In the genomic region with DNA sequence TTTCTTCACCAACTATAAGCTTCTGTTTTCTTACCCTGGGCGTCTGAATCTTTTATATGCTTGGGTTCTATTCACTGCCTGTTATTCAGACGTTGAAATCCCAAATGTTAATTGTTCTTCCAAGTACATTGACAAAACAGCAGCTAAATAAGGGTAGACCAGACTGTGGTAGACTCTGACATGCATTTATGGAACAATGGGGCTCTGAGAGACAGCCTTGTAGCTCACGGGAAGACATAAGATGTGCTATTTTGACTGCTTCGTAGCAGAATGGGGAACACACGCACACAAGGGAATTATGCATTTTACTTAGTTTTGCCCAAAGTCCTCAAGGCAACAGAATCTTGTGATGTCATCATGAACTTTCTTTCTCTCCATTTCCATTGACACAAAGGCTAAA, we compare ENCODE assay signal across 21 cellular contexts.
DNase-seq lines count a peak whose midpoint lies in the region; ATAC-seq and TF ChIP-seq lines count a peak whose summit lies in the region.
"Had no signal": no experiment of that assay in that cellular context is flagged by ENCODE, and none has a peak within 500 bp of the region (broad histone marks: within the 10 kb centered on the region; RNA-seq: fewer than 3 reads in every experiment).

No MANE protein-coding gene starts in this region.

- H3K4me3 ChIP-seq in HEK293 (ENCODE audit: low read depth, low read length) = no peak overlapping the region
- H3K4me3 ChIP-seq in endodermal cell (ENCODE audit: low read length) = no peak overlapping the region
- H3K4me3 ChIP-seq in neural cell (ENCODE audit: low read length) = peak overlapping the region; percentile 2
- H3K4me3 ChIP-seq: BLaER1 treated with 17β-estradiol and CSF1 and Interleukin-3, amounts not matched to agents 10 nM and 100 nM; PC-9 had no signal

- H3K27ac ChIP-seq in HEK293 (ENCODE audit: extremely low read depth, low read depth, low read length) (no peak overlapping the region), endodermal cell (ENCODE audit: low read depth, low read length) (peak overlapping the region; percentile 75), neural cell (ENCODE audit: low read length) (peak overlapping the region; percentile 50)
- H3K27ac ChIP-seq: BLaER1 treated with 17β-estradiol and CSF1 and Interleukin-3, amounts not matched to agents 10 nM and 100 nM; PC-9 had no signal

- peak; percentile 81 for TF ChIP-seq EP300 in neural cell (conservative IDR thresholded peaks at IDR 0.05; ENCODE audit: poor library complexity, severe bottlenecking)

- H3K27me3 Mint-ChIP-seq in endodermal cell (ENCODE audit: insufficient read depth) = no peaks in the 10 kb centered on the region
- H3K27me3 Mint-ChIP-seq: CD4-positive, alpha-beta memory T cell had no signal

- POLR2A ChIA-PET in HEK293 (lab: Yijun Ruan, JAX) = no interaction called here

- TF ChIP-seq RAD21 in neural cell (conservative IDR thresholded peaks at IDR 0.05) = no peak

- H3K79me2 ChIP-seq in neural cell (replicated peaks; ENCODE audit: insufficient read depth, low read length) = no peaks in the 10 kb centered on the region

- H3K4me2 ChIP-seq in neural cell (ENCODE audit: low read length) = no peak overlapping the region
- H3K4me2 ChIP-seq: PC-9 had no signal

- WGBS in endodermal cell (ENCODE audit: insufficient coverage in 1 of 2, insufficient read length in 1 of 2), 2 experiments = 54 to 80% methylated on average over 5 of the region's 5 CpGs

- H3K27ac Mint-ChIP-seq in endodermal cell = no peak overlapping the region
- H3K27ac Mint-ChIP-seq: CD4-positive, alpha-beta memory T cell had no signal

- H4K20me1 ChIP-seq in neural cell (ENCODE audit: insufficient read depth) = no peaks in the 10 kb centered on the region
- H4K20me1 ChIP-seq: BLaER1 treated with 17β-estradiol and CSF1 and Interleukin-3, amounts not matched to agents 10 nM and 100 nM had no signal

- H2AFZ ChIP-seq in neural cell (ENCODE audit: low read depth, low read length) = no peak overlapping the region
- H2AFZ ChIP-seq: PC-9 had no signal

- CTCF ChIA-PET in HEK293 (lab: Yijun Ruan, JAX) = interaction anchor here (0.6 to 0.8 kb wide), 3 partner anchors 196 to 465 kb away, joined by 3 to 4 read pairs (median 3); no protein-coding TSS in a partner anchor

- H3F3A ChIP-seq in neural cell (ENCODE audit: insufficient read depth, low read length, poor library complexity, severe bottlenecking) = no peaks in the 10 kb centered on the region

- DNase-seq in Ammon's horn (ENCODE audit: low spot score) (peak; percentile 24), endodermal cell (no peak), NCI-H146 (lab: John Stamatoyannopoulos, UW) (no peak), midbrain (lab: John Stamatoyannopoulos, UW) (no peak), Right ventricle myocardium inferior (ENCODE audit: missing footprints) (no peak)
- no peak for DNase-seq in activated CD4-positive, alpha-beta T cell treated with anti-CD3 and anti-CD28 coated beads for 48 hours
- DNase-seq: CD4-positive, alpha-beta memory T cell; COR-L47; Karpas-422; NCI-H1092; NCI-H1417 treated with DMSO at 0.1 percent for 48 hours; NCI-H187; NCI-H446 treated with DMSO at 0.1 percent for 48 hours; NCI-H526; NCI-H82; PC-9; RPMI8226; SHP77 had no signal

- no peaks in the 10 kb centered on the region for H3K9me3 Mint-ChIP-seq in endodermal cell
- H3K9me3 Mint-ChIP-seq: CD4-positive, alpha-beta memory T cell had no signal

- H3K4me1 ChIP-seq in HEK293 (ENCODE audit: control insufficient read depth, insufficient read depth, low read length) (no peaks in the 10 kb centered on the region), endodermal cell (ENCODE audit: control insufficient read depth, insufficient read depth, low read length) (no peaks in the 10 kb centered on the region)

- H3K9me2 ChIP-seq in neural cell (ENCODE audit: insufficient read depth, low read length) = no peaks in the 10 kb centered on the region

- H3K9me3 ChIP-seq in HEK293 (ENCODE audit: control insufficient read depth, insufficient read depth, low read depth, low read length) (no peaks in the 10 kb centered on the region), endodermal cell (ENCODE audit: control insufficient read depth, low read length) (no peaks in the 10 kb centered on the region), neural cell (ENCODE audit: low read length) (no peaks in the 10 kb centered on the region)
- H3K9me3 ChIP-seq: BLaER1 treated with 17β-estradiol and CSF1 and Interleukin-3, amounts not matched to agents 10 nM and 100 nM had no signal

- no peak for ATAC-seq in Right ventricle myocardium inferior

- H3K27me3 ChIP-seq in endodermal cell (ENCODE audit: control insufficient read depth, insufficient read depth, low read length, poor library complexity, severe bottlenecking) = no peaks in the 10 kb centered on the region
- no peaks in the 10 kb centered on the region for H3K27me3 ChIP-seq in neural cell (ENCODE audit: insufficient read depth, low read depth, low read length)
- H3K27me3 ChIP-seq: BLaER1 treated with 17β-estradiol and CSF1 and Interleukin-3, amounts not matched to agents 10 nM and 100 nM had no signal

- TF ChIP-seq CTCF in HEK293 (tag by site-specific recombination; IDR thresholded peaks at IDR 0.05) (no peak), endodermal cell (conservative IDR thresholded peaks at IDR 0.05) (no peak), neural cell (IDR thresholded peaks at IDR 0.05; ENCODE audit: poor library complexity, severe bottlenecking) (no peak)

- H3K4me1 Mint-ChIP-seq in endodermal cell = peaks cover 4% of the 10 kb centered on the region

- H3K9ac ChIP-seq in endodermal cell (ENCODE audit: extremely low read depth, low read length, poor library complexity, severe bottlenecking) (no peak overlapping the region), neural cell (ENCODE audit: low read length) (peak overlapping the region; percentile 1)
- H3K9ac ChIP-seq: BLaER1 treated with 17β-estradiol and CSF1 and Interleukin-3, amounts not matched to agents 10 nM and 100 nM had no signal

- H3K36me3 Mint-ChIP-seq in endodermal cell (ENCODE audit: low read depth) = no peaks in the 10 kb centered on the region

- no peak overlapping the region for H3K4me3 Mint-ChIP-seq in endodermal cell
- H3K4me3 Mint-ChIP-seq: CD4-positive, alpha-beta memory T cell had no signal

- H3K36me3 ChIP-seq in HEK293 (ENCODE audit: control insufficient read depth in 2 of 2, insufficient read depth in 1 of 2, low read length in 2 of 2) = no peaks in the 10 kb centered on the region
- no peaks in the 10 kb centered on the region for H3K36me3 ChIP-seq in endodermal cell (ENCODE audit: control insufficient read depth, insufficient read depth, low read length)
- H3K36me3 ChIP-seq in neural cell (ENCODE audit: insufficient read depth, low read length) = no peaks in the 10 kb centered on the region
- H3K36me3 ChIP-seq: BLaER1 treated with 17β-estradiol and CSF1 and Interleukin-3, amounts not matched to agents 10 nM and 100 nM had no signal

- intact Hi-C loops in Right ventricle myocardium inferior (cut with DNase I) = no loop called here

TF ChIP-seq in HEK293, 187 proteins besides CTCF, POLR2A, EP300 and RAD21:
- TF ChIP-seq, protein P1, sequence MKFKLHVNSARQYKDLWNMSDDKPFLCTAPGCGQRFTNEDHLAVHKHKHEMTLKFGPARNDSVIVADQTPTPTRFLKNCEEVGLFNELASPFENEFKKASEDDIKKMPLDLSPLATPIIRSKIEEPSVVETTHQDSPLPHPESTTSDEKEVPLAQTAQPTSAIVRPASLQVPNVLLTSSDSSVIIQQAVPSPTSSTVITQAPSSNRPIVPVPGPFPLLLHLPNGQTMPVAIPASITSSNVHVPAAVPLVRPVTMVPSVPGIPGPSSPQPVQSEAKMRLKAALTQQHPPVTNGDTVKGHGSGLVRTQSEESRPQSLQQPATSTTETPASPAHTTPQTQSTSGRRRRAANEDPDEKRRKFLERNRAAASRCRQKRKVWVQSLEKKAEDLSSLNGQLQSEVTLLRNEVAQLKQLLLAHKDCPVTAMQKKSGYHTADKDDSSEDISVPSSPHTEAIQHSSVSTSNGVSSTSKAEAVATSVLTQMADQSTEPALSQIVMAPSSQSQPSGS (tag by site-specific recombination; IDR thresholded peaks at IDR 0.05; ENCODE audit: low read depth) = peak; percentile 48
- TF ChIP-seq GLI2 (tag by site-specific recombination; IDR thresholded peaks at IDR 0.05; ENCODE audit: borderline replicate concordance, low read depth) = no peak
- TF ChIP-seq, protein P2, sequence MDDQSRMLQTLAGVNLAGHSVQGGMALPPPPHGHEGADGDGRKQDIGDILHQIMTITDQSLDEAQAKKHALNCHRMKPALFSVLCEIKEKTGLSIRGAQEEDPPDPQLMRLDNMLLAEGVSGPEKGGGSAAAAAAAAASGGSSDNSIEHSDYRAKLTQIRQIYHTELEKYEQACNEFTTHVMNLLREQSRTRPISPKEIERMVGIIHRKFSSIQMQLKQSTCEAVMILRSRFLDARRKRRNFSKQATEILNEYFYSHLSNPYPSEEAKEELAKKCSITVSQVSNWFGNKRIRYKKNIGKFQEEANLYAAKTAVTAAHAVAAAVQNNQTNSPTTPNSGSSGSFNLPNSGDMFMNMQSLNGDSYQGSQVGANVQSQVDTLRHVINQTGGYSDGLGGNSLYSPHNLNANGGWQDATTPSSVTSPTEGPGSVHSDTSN (CRISPR knock-in tag; IDR thresholded peaks at IDR 0.05) = no peak

TF ChIP-seq in neural cell, 6 proteins besides CTCF, POLR2A, EP300 and RAD21 (continues in another document):
- TF ChIP-seq, protein P3, sequence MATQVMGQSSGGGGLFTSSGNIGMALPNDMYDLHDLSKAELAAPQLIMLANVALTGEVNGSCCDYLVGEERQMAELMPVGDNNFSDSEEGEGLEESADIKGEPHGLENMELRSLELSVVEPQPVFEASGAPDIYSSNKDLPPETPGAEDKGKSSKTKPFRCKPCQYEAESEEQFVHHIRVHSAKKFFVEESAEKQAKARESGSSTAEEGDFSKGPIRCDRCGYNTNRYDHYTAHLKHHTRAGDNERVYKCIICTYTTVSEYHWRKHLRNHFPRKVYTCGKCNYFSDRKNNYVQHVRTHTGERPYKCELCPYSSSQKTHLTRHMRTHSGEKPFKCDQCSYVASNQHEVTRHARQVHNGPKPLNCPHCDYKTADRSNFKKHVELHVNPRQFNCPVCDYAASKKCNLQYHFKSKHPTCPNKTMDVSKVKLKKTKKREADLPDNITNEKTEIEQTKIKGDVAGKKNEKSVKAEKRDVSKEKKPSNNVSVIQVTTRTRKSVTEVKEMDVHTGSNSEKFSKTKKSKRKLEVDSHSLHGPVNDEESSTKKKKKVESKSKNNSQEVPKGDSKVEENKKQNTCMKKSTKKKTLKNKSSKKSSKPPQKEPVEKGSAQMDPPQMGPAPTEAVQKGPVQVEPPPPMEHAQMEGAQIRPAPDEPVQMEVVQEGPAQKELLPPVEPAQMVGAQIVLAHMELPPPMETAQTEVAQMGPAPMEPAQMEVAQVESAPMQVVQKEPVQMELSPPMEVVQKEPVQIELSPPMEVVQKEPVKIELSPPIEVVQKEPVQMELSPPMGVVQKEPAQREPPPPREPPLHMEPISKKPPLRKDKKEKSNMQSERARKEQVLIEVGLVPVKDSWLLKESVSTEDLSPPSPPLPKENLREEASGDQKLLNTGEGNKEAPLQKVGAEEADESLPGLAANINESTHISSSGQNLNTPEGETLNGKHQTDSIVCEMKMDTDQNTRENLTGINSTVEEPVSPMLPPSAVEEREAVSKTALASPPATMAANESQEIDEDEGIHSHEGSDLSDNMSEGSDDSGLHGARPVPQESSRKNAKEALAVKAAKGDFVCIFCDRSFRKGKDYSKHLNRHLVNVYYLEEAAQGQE (IDR thresholded peaks at IDR 0.05; ENCODE audit: borderline replicate concordance) = no peak
- peak; percentile 76 for TF ChIP-seq POLR2AphosphoS5 (IDR thresholded peaks at IDR 0.05)
